In the genomic region with DNA sequence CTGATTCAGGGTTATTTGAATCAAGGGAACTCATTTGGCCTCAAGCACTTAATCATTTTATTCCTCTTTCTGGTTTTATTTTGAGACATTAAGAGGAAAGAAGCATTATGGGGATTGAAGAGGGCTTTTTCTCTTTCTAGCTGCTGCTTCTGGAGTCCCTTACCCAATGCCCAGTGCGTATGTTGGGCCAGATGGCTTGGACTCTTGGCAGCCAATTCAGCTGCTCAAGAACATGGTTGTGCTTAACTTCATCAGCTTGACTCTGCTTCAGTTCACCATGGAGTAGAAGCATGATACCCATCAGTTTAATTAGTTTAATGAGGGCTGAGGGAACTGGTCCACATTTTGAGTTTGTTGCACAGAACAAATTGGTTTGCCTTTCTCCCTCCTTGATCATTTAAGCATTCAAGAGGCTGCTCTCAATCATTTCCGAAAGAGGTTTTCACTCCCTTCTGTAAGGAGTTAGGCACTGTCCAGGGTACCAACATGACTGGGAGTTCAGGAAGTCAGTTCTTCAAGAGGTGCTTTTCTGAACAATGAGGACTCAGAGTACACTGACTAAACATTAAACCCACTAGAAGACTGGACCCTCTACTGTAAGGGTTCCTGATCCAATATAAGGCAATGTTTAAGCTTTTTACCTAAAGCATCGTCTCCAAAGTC, we compare ENCODE assay signal across 2 cellular contexts.
TF ChIP-seq lines count a peak whose summit lies in the region.

No MANE protein-coding gene starts in this region.

TF ChIP-seq in HepG2, 621 proteins besides CTCF, POLR2A, EP300 and RAD21:
- TF ChIP-seq, protein P1, sequence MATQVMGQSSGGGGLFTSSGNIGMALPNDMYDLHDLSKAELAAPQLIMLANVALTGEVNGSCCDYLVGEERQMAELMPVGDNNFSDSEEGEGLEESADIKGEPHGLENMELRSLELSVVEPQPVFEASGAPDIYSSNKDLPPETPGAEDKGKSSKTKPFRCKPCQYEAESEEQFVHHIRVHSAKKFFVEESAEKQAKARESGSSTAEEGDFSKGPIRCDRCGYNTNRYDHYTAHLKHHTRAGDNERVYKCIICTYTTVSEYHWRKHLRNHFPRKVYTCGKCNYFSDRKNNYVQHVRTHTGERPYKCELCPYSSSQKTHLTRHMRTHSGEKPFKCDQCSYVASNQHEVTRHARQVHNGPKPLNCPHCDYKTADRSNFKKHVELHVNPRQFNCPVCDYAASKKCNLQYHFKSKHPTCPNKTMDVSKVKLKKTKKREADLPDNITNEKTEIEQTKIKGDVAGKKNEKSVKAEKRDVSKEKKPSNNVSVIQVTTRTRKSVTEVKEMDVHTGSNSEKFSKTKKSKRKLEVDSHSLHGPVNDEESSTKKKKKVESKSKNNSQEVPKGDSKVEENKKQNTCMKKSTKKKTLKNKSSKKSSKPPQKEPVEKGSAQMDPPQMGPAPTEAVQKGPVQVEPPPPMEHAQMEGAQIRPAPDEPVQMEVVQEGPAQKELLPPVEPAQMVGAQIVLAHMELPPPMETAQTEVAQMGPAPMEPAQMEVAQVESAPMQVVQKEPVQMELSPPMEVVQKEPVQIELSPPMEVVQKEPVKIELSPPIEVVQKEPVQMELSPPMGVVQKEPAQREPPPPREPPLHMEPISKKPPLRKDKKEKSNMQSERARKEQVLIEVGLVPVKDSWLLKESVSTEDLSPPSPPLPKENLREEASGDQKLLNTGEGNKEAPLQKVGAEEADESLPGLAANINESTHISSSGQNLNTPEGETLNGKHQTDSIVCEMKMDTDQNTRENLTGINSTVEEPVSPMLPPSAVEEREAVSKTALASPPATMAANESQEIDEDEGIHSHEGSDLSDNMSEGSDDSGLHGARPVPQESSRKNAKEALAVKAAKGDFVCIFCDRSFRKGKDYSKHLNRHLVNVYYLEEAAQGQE (IDR thresholded peaks at IDR 0.05; ENCODE audit: borderline replicate concordance in 1 of 2, low read depth in 1 of 2, low read length in 2 of 2): peak; percentile 25 to 90
- peak; percentile 85 for TF ChIP-seq MIER2 (CRISPR knock-in tag; IDR thresholded peaks at IDR 0.05)
- TF ChIP-seq, protein P2, sequence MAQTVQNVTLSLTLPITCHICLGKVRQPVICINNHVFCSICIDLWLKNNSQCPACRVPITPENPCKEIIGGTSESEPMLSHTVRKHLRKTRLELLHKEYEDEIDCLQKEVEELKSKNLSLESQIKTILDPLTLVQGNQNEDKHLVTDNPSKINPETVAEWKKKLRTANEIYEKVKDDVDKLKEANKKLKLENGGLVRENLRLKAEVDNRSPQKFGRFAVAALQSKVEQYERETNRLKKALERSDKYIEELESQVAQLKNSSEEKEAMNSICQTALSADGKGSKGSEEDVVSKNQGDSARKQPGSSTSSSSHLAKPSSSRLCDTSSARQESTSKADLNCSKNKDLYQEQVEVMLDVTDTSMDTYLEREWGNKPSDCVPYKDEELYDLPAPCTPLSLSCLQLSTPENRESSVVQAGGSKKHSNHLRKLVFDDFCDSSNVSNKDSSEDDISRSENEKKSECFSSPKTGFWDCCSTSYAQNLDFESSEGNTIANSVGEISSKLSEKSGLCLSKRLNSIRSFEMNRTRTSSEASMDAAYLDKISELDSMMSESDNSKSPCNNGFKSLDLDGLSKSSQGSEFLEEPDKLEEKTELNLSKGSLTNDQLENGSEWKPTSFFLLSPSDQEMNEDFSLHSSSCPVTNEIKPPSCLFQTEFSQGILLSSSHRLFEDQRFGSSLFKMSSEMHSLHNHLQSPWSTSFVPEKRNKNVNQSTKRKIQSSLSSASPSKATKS (CRISPR knock-in tag; IDR thresholded peaks at IDR 0.05): no peak
- TF ChIP-seq, protein P3, sequence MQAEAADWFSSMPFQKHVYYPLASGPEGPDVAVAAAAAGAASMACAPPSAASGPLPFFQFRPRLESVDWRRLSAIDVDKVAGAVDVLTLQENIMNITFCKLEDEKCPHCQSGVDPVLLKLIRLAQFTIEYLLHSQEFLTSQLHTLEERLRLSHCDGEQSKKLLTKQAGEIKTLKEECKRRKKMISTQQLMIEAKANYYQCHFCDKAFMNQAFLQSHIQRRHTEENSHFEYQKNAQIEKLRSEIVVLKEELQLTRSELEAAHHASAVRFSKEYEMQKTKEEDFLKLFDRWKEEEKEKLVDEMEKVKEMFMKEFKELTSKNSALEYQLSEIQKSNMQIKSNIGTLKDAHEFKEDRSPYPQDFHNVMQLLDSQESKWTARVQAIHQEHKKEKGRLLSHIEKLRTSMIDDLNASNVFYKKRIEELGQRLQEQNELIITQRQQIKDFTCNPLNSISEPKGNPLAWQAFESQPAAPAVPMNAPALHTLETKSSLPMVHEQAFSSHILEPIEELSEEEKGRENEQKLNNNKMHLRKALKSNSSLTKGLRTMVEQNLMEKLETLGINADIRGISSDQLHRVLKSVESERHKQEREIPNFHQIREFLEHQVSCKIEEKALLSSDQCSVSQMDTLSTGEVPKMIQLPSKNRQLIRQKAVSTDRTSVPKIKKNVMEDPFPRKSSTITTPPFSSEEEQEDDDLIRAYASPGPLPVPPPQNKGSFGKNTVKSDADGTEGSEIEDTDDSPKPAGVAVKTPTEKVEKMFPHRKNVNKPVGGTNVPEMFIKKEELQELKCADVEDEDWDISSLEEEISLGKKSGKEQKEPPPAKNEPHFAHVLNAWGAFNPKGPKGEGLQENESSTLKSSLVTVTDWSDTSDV (CRISPR knock-in tag; IDR thresholded peaks at IDR 0.05): no peak

TF ChIP-seq in GM12878, 131 proteins besides CTCF, POLR2A, EP300 and RAD21:
- TF ChIP-seq, protein P1 (IDR thresholded peaks at IDR 0.05; ENCODE audit: low read depth, low read length): peak; percentile 67; the same call in 1 of the 2 replicates
- no peak for TF ChIP-seq ZNF622 (IDR thresholded peaks at IDR 0.05)
- TF ChIP-seq TAF1 (IDR thresholded peaks at IDR 0.05; ENCODE audit: borderline replicate concordance, low read depth, low read length): no peak
